ENCODE assay signal across 9 cellular contexts in genomic region chr10:48496831-48497792, GRCh38.
A peak's percentile ranks its signal among the peaks of the same experiment; 100 is the strongest.
DNase-seq lines count a peak whose midpoint lies in the region; ATAC-seq and TF ChIP-seq lines count a peak whose summit lies in the region.
"Had no signal": no experiment of that assay in that cellular context is flagged by ENCODE, and none has a peak within 500 bp of the region (broad histone marks: within the 10 kb centered on the region; RNA-seq: fewer than 3 reads in every experiment).

No MANE protein-coding gene starts in this region.

- intact Hi-C loops in activated CD4-positive, alpha-beta memory T cell treated with anti-CD3 and anti-CD28 coated beads for 36 hours (cut with micrococcal nuclease) = no loop called here
- intact Hi-C loops in right cardiac atrium (cut with DNase I) = no loop called here
- intact Hi-C loops in upper lobe of right lung (cut with DNase I) = no loop called here

- in situ Hi-C loops in astrocyte of the cerebellum (cut with HindIII; ENCODE audit: low sequenced_read_pairs) = no loop called here

- H3K4me3 ChIP-seq in astrocyte of the cerebellum (ENCODE audit: low read depth, low read length) (no peak overlapping the region), right cardiac atrium (ENCODE audit: low read length) (no peak overlapping the region), upper lobe of right lung (no peak overlapping the region)
- H3K4me3 ChIP-seq: upper lobe of left lung had no signal

- no peak overlapping the region for H3K4me3 Mint-ChIP-seq in activated CD4-positive, alpha-beta memory T cell treated with anti-CD3 and anti-CD28 coated beads, Interleukin-2, amount 10 ng/mL, durations not matched to agents 7 days and 5 days
- H3K4me3 Mint-ChIP-seq in activated CD4-positive, alpha-beta memory T cell treated with anti-CD3 and anti-CD28 coated beads for 36 hours = no peak overlapping the region

- ATAC-seq in right cardiac atrium (peak; percentile 59 to 78), upper lobe of right lung (peak; percentile 30), HG03460 (IDR thresholded peaks at IDR 0.05; ENCODE audit: unreplicated experiment) (no peak)

- 47% methylated on average over 12 of the region's 12 CpGs for WGBS in right cardiac atrium

- no peaks in the 10 kb centered on the region for H3K36me3 ChIP-seq in upper lobe of right lung
- H3K36me3 ChIP-seq: upper lobe of left lung had no signal

- H3K36me3 Mint-ChIP-seq in activated CD4-positive, alpha-beta memory T cell treated with anti-CD3 and anti-CD28 coated beads, Interleukin-2, amount 10 ng/mL, durations not matched to agents 7 days and 5 days (ENCODE audit: low read depth) = no peaks in the 10 kb centered on the region
- no peaks in the 10 kb centered on the region for H3K36me3 Mint-ChIP-seq in activated CD4-positive, alpha-beta memory T cell treated with anti-CD3 and anti-CD28 coated beads for 36 hours

- H3K27me3 Mint-ChIP-seq in activated CD4-positive, alpha-beta memory T cell treated with anti-CD3 and anti-CD28 coated beads, Interleukin-2, amount 10 ng/mL, durations not matched to agents 7 days and 5 days = peaks cover 5% of the 10 kb centered on the region
- H3K27me3 Mint-ChIP-seq in activated CD4-positive, alpha-beta memory T cell treated with anti-CD3 and anti-CD28 coated beads for 36 hours = peaks cover 15% of the 10 kb centered on the region

- TF ChIP-seq CTCF in astrocyte of the cerebellum (IDR thresholded peaks at IDR 0.05; ENCODE audit: low read depth, low read length, missing control alignments) (no peak), upper lobe of right lung (IDR thresholded peaks at IDR 0.05) (no peak)

- no peaks in the 10 kb centered on the region for H3K9me3 Mint-ChIP-seq in activated CD4-positive, alpha-beta memory T cell treated with anti-CD3 and anti-CD28 coated beads, Interleukin-2, amount 10 ng/mL, durations not matched to agents 7 days and 5 days
- H3K9me3 Mint-ChIP-seq in activated CD4-positive, alpha-beta memory T cell treated with anti-CD3 and anti-CD28 coated beads for 36 hours = no peaks in the 10 kb centered on the region

- CTCF ChIA-PET in activated CD4-positive, alpha-beta memory T cell treated with anti-CD3 and anti-CD28 coated beads, Interleukin-2, amount 10 ng/mL, durations not matched to agents 7 days and 5 days (lab: Charles Lee) = no interaction called here
- CTCF ChIA-PET in activated CD4-positive, alpha-beta memory T cell treated with anti-CD3 and anti-CD28 coated beads for 36 hours (lab: Charles Lee) = no interaction called here

- H3K9me3 ChIP-seq in right cardiac atrium (ENCODE audit: control insufficient read depth, low read length) = no peaks in the 10 kb centered on the region
- H3K9me3 ChIP-seq in upper lobe of right lung = no peaks in the 10 kb centered on the region
- H3K9me3 ChIP-seq: upper lobe of left lung had no signal

- no peak overlapping the region for H3K27ac Mint-ChIP-seq in activated CD4-positive, alpha-beta memory T cell treated with anti-CD3 and anti-CD28 coated beads, Interleukin-2, amount 10 ng/mL, durations not matched to agents 7 days and 5 days
- no peak overlapping the region for H3K27ac Mint-ChIP-seq in activated CD4-positive, alpha-beta memory T cell treated with anti-CD3 and anti-CD28 coated beads for 36 hours

- DNase-seq in activated CD4-positive, alpha-beta memory T cell treated with anti-CD3 and anti-CD28 coated beads, Interleukin-2, amount 10 ng/mL, durations not matched to agents 7 days and 5 days = peak; percentile 11
- no peak for DNase-seq in activated CD4-positive, alpha-beta memory T cell treated with anti-CD3 and anti-CD28 coated beads for 36 hours
- DNase-seq in astrocyte of the cerebellum (ENCODE audit: low read depth) = peak; percentile 39
- peak in 1 of 3 donors; percentile 59 for DNase-seq in right cardiac atrium
- no peak for DNase-seq in upper lobe of right lung
- no peak for DNase-seq in DMS 273 (lab: John Stamatoyannopoulos, UW; ENCODE audit: unreplicated experiment)
- no peak for DNase-seq in DMS 273 treated with DMSO at 0.1 percent for 48 hours (lab: John Stamatoyannopoulos, UW)
- DNase-seq: upper lobe of left lung had no signal

- H3K27ac ChIP-seq in right cardiac atrium (ENCODE audit: low read length) (no peak overlapping the region), upper lobe of right lung (no peak overlapping the region)
- H3K27ac ChIP-seq: upper lobe of left lung had no signal

- H3K27me3 ChIP-seq in right cardiac atrium (ENCODE audit: control insufficient read depth, insufficient read depth) (no peaks in the 10 kb centered on the region), upper lobe of right lung (no peaks in the 10 kb centered on the region)
- H3K27me3 ChIP-seq: upper lobe of left lung had no signal

- no peaks in the 10 kb centered on the region for H3K4me1 ChIP-seq in right cardiac atrium (ENCODE audit: control insufficient read depth, insufficient read depth, low read length)
- H3K4me1 ChIP-seq in upper lobe of right lung = no peaks in the 10 kb centered on the region

- peaks cover 23% of the 10 kb centered on the region for H3K4me1 Mint-ChIP-seq in activated CD4-positive, alpha-beta memory T cell treated with anti-CD3 and anti-CD28 coated beads, Interleukin-2, amount 10 ng/mL, durations not matched to agents 7 days and 5 days
- H3K4me1 Mint-ChIP-seq in activated CD4-positive, alpha-beta memory T cell treated with anti-CD3 and anti-CD28 coated beads for 36 hours (ENCODE audit: low read depth) = peaks cover 13% of the 10 kb centered on the region

- POLR2A ChIA-PET in activated CD4-positive, alpha-beta memory T cell treated with anti-CD3 and anti-CD28 coated beads, Interleukin-2, amount 10 ng/mL, durations not matched to agents 7 days and 5 days (lab: Charles Lee) = no interaction called here
- POLR2A ChIA-PET in activated CD4-positive, alpha-beta memory T cell treated with anti-CD3 and anti-CD28 coated beads for 36 hours (lab: Charles Lee) = no interaction called here

Comparison
In these comparisons a context has a peak if more than half of its experiments do, and no peak if none do; other contexts are left out.
1. DNase-seq: peak in activated CD4-positive, alpha-beta memory T cell treated with anti-CD3 and anti-CD28 coated beads, Interleukin-2, amount 10 ng/mL, durations not matched to agents 7 days and 5 days (single experiment) and astrocyte of the cerebellum (single experiment); none in activated CD4-positive, alpha-beta memory T cell treated with anti-CD3 and anti-CD28 coated beads for 36 hours (single experiment), upper lobe of right lung (single experiment), DMS 273 (single experiment) and DMS 273 treated with DMSO at 0.1 percent for 48 hours (single experiment).